ENCODE assay signal across 8 cellular contexts in genomic region chr1:30877205-30877912, GRCh38. TPM values are rescaled to one million over a fixed set of nuclear protein-coding genes. Genes with fewer than 3 reads are reported as not detected.
DNase-seq lines count a peak whose midpoint lies in the region; ATAC-seq and TF ChIP-seq lines count a peak whose summit lies in the region.

No MANE protein-coding gene starts in this region.

- intact Hi-C loops in ovary (cut with DNase I), result no loop called here

- H3K27me3 ChIP-seq in BJ (ENCODE audit: control insufficient read depth, insufficient read depth, low read length) (no peaks in the 10 kb centered on the region), adipocyte (replicated peaks; ENCODE audit: control insufficient read depth, insufficient read depth, low read length) (no peaks in the 10 kb centered on the region), ovary (no peaks in the 10 kb centered on the region)

- H3K9ac ChIP-seq in adipocyte (ENCODE audit: low read length), result peak overlapping the region; percentile 74

- POLR2A ChIA-PET in BJ (lab: Charles Lee), result interaction anchor here (0.6 kb wide), 1 partner anchor 10 kb away, joined by 3 read pairs; no protein-coding TSS in a partner anchor

- no peak overlapping the region for H3K27ac Mint-ChIP-seq in effector memory CD8-positive, alpha-beta T cell

- CTCF ChIA-PET in BJ (lab: Yijun Ruan, JAX), result interaction anchor here (0.7 to 1.4 kb wide), 9 partner anchors 9 to 35 kb away, joined by 3 to 5 read pairs (median 3); no protein-coding TSS in a partner anchor

- H3K27ac ChIP-seq in ovary, result no peak overlapping the region

- no peaks in the 10 kb centered on the region for H3K36me3 Mint-ChIP-seq in effector memory CD8-positive, alpha-beta T cell (ENCODE audit: insufficient read depth)

- H3K4me1 ChIP-seq in adipocyte (ENCODE audit: control insufficient read depth, insufficient read depth, low read length), result peaks cover 15% of the 10 kb centered on the region
- no peaks in the 10 kb centered on the region for H3K4me1 ChIP-seq in ovary (ENCODE audit: insufficient read depth)

- peaks cover 14% of the 10 kb centered on the region for H3K9me3 ChIP-seq in adipocyte (ENCODE audit: control insufficient read depth, low read length)
- H3K9me3 ChIP-seq in ovary, result peaks cover 0 to 9% of the 10 kb centered on the region in 2 donors

- peaks cover 14% of the 10 kb centered on the region for H3K36me3 ChIP-seq in BJ (ENCODE audit: control insufficient read depth, insufficient read depth, low read length)
- H3K36me3 ChIP-seq in adipocyte (ENCODE audit: control insufficient read depth, insufficient read depth, low read length, severe bottlenecking), result peaks cover 25% of the 10 kb centered on the region
- H3K36me3 ChIP-seq in ovary, result no peaks in the 10 kb centered on the region

- peak; percentile 36 for DNase-seq in BJ (ENCODE audit: low read depth)
- DNase-seq in adipocyte (ENCODE audit: low read depth), result peak; percentile 82
- peak; percentile 84 for DNase-seq in fibroblast of villous mesenchyme (ENCODE audit: low read depth)
- DNase-seq in ovary, result peak in 4 of 5 donors; percentile 39 to 70 (median 58)
- DNase-seq in SK-N-DZ (ENCODE audit: low spot score), result no peak
- DNase-seq in SHP77 treated with DMSO at 0.1 percent for 48 hours (lab: John Stamatoyannopoulos, UW), result no peak
- no peak for DNase-seq in NCI-H774 (lab: John Stamatoyannopoulos, UW)
- DNase-seq in effector memory CD8-positive, alpha-beta T cell, result no peak

- TF ChIP-seq CTCF in BJ (IDR thresholded peaks at IDR 0.05; ENCODE audit: insufficient read depth, low read depth, low read length), result no peak
- TF ChIP-seq CTCF in fibroblast of villous mesenchyme (IDR thresholded peaks at IDR 0.05; ENCODE audit: insufficient read depth, low read depth, low read length), result no peak
- TF ChIP-seq CTCF in ovary (IDR thresholded peaks at IDR 0.05), result no peak

- H3K27me3 Mint-ChIP-seq in effector memory CD8-positive, alpha-beta T cell, result peaks cover 52 to 91% of the 10 kb centered on the region in 2 donors

- H3K4me1 Mint-ChIP-seq in effector memory CD8-positive, alpha-beta T cell (ENCODE audit: low read depth in 2 of 2), result peaks cover under 1 to 3% of the 10 kb centered on the region in 2 donors

- 40 to 47% (median 46%) methylated on average over 10 of the region's 10 CpGs for WGBS in ovary, 3 donors

- H3K4me3 ChIP-seq in BJ (ENCODE audit: low read depth, low read length) (no peak overlapping the region), adipocyte (ENCODE audit: low read length) (peak overlapping the region; percentile 29), fibroblast of villous mesenchyme (ENCODE audit: low read depth, low read length) (no peak overlapping the region), ovary (no peak overlapping the region)

- no peaks in the 10 kb centered on the region for H3K9me3 Mint-ChIP-seq in effector memory CD8-positive, alpha-beta T cell

- ATAC-seq in effector memory CD8-positive, alpha-beta T cell (replicated peaks), result no peak

- no peak for TF ChIP-seq EP300 in ovary (IDR thresholded peaks at IDR 0.05)

- no peak for TF ChIP-seq POLR2A in ovary (IDR thresholded peaks at IDR 0.05)

- no peak overlapping the region for H3K4me3 Mint-ChIP-seq in effector memory CD8-positive, alpha-beta T cell

RNA-seq across cellular contexts. Expression of gene SDC3, which starts 31.2 kb away (rescaled TPM):
- polyA plus RNA-seq in BJ (2011; rRNA removed) (15.4 and 18.0 TPM in 2 replicates), ovary (10 to 100 TPM; 17.1 to 28.0 TPM)
- polyA minus RNA-seq in BJ (2011; rRNA and poly(A)+ RNA removed), result 23.9 and 33.2 TPM in 2 replicates
- total RNA-seq in fibroblast of villous mesenchyme (16.8 and 32.5 TPM in 2 replicates), ovary (10 to 100 TPM in 5 of 7 donors, 1 to 10 TPM in 2; 4.2 to 31.0 (median 23.0) TPM)
- polyA plus RNA-seq in SK-N-DZ (2014; cell fraction: cytosol; rRNA removed), result 11.0 and 14.5 TPM in 2 replicates
- 9.0 and 9.3 TPM in 2 replicates for polyA plus RNA-seq in SK-N-DZ (2014; cell fraction: nucleus; rRNA removed)

Comparison
In these comparisons a context has a peak if more than half of its experiments do, and no peak if none do; other contexts are left out.
1. DNase-seq: peak in BJ (single experiment), adipocyte (single experiment), fibroblast of villous mesenchyme (single experiment) and ovary (4 of 5); none in SK-N-DZ (single experiment), SHP77 treated with DMSO at 0.1 percent for 48 hours (single experiment), NCI-H774 (single experiment) and effector memory CD8-positive, alpha-beta T cell (0 of 3).